21 cellular contexts compared by ENCODE assay signal in the genomic region with DNA sequence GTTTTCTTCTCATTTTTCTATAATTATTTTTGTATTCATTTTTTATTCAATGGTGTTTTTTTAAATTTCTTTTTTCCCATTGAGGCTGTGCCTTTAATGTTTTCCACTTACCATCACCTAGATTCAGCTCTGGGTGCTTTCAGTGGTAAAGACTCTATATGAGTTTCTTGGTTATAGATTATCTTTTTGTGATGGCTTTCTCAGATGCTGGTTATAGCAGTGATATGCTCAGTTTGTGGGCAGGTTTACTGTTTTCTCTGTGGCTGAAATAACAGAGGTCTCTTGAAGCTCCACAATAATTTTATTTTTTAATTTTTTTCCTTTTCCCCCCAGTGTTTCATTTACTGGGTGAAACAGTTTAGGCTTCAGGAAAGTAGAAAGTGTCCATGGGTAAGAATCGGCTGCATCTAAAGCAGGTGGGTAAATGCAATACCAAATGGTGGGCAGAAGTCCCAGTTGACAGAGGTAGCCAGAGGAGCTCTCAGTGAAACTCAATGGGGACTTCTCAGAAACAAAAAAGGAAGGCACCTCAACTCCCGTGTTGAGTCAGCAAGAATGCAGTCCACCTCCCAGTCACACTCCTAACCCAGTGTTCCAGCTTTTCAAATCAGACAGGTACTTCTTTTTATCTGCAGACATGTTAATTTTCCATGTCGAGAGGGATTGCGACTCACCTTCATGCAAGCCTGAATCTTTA.
"Had no signal": no experiment of that assay in that cellular context is flagged by ENCODE, and none has a peak within 500 bp of the region (broad histone marks: within the 10 kb centered on the region; RNA-seq: fewer than 3 reads in every experiment).

No MANE protein-coding gene starts in this region.

- H3K9ac ChIP-seq: parathyroid adenoma had no signal

- H3K4me1 ChIP-seq: breast epithelium, foreskin keratinocyte, parathyroid adenoma, tibial artery had no signal

- ATAC-seq: activated naive CD8-positive, alpha-beta T cell treated with anti-CD3 and anti-CD28 coated beads, Interleukin-2, amount 50 U/mL, for 24 hours; activated T-helper 17 cell treated with anti-CD3 and anti-CD28 coated beads, Interleukin-2, amount 50 U/mL, for 72 hours; foreskin keratinocyte; left ventricle myocardium superior; natural killer cell; stimulated activated naive B cell treated with anti-CD40 and anti-IgM and Interleukin-4, amounts not matched to agents 10 μg/mL and 1 μg/mL and 100 μg/mL, for 72 hours had no signal

- H3K36me3 ChIP-seq: breast epithelium, neutrophil, tibial artery, WERI-Rb-1 had no signal

- H3K27ac ChIP-seq: breast epithelium, foreskin keratinocyte, neutrophil, parathyroid adenoma, tibial artery, WERI-Rb-1 had no signal

- H3K27me3 ChIP-seq: breast epithelium, foreskin keratinocyte, neutrophil, tibial artery had no signal

- DNase-seq: activated CD4-positive, alpha-beta T cell treated with anti-CD3 and anti-CD28 coated beads, Interleukin-2, amount 50 U/mL, for 48 hours; activated naive CD4-positive, alpha-beta T cell treated with anti-CD3 and anti-CD28 coated beads for 36 hours; activated naive CD8-positive, alpha-beta T cell treated with anti-CD3 and anti-CD28 coated beads, Interleukin-2, amount 50 U/mL, for 24 hours; aorta; cerebellar nuclear complex; effector CD8-positive, alpha-beta T cell; glutamatergic neuron; kidney glomerular epithelial cell; left ventricle myocardium superior; mesendoderm; natural killer cell; stimulated activated CD4-positive, alpha-beta T cell treated with anti-CD3 and anti-CD28 coated beads, Interleukin-12 subunit alpha, Interleukin-12 subunit beta, amount 100 ng/mL, for 4 hours; stimulated activated CD4-positive, alpha-beta T cell treated with anti-CD3 and anti-CD28 coated beads, Interleukin-2, amount 100 ng/mL, for 24 hours; stimulated activated naive B cell treated with anti-CD40 and anti-IgM and Interleukin-4, amounts not matched to agents 10 μg/mL and 1 μg/mL and 100 μg/mL, for 72 hours; tibial artery; WERI-Rb-1 had no signal

- H2AFZ ChIP-seq: parathyroid adenoma had no signal

- H3K79me2 ChIP-seq: parathyroid adenoma had no signal

- H3K4me3 ChIP-seq: breast epithelium, tibial artery had no signal

- H3K9me3 ChIP-seq: breast epithelium, neutrophil, tibial artery had no signal
